ENCODE assay signal across 8 cellular contexts in the genomic region with DNA sequence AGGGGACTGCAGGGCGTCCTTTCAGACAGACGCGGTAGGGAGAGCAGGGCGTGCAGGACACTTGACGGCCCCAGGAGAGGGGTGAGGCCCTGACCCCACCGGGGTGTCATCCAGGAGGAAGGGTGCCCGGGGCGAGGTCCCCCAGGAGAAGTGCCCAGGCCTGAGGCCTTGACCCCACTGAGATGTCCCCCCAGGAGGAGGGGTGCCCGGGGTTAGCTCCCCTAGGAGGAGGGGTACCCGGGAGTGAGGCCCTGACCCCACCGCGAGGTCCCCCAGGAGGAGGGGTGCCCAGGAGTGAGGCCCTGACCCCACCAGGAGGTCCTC. TPM values are rescaled to one million over a fixed set of nuclear protein-coding genes. Genes with fewer than 3 reads are reported as not detected.
A peak's percentile ranks its signal among the peaks of the same experiment; 100 is the strongest.
DNase-seq lines count a peak whose midpoint lies in the region; ATAC-seq and TF ChIP-seq lines count a peak whose summit lies in the region.

No MANE protein-coding gene starts in this region.

- peak overlapping the region; percentile 62 for H3K27ac ChIP-seq in WERI-Rb-1
- peak overlapping the region; percentile 23 to 88 (median 85) for H3K27ac ChIP-seq in gastroesophageal sphincter
- peak overlapping the region; percentile 67 for H3K27ac ChIP-seq in skeletal muscle tissue (ENCODE audit: low read depth, low read length)

- ATAC-seq in gastroesophageal sphincter = no peak
- no peak for ATAC-seq in GM21528 (IDR thresholded peaks at IDR 0.05; ENCODE audit: low FRiP score, unreplicated experiment)
- ATAC-seq in HG03457 (IDR thresholded peaks at IDR 0.05; ENCODE audit: unreplicated experiment) = no peak

- TF ChIP-seq POLR2A in gastroesophageal sphincter (IDR thresholded peaks at IDR 0.05) = no peak

- peak overlapping the region; percentile 67 to 94 (median 91) for H3K9ac ChIP-seq in skeletal muscle tissue (ENCODE audit: low read depth in 1 of 3, low read length in 3 of 3)

- H3K4me3 ChIP-seq in H7 (ENCODE audit: insufficient read depth, low read depth, low read length) (peak overlapping the region; percentile 48), WERI-Rb-1 (ENCODE audit: low read depth, low read length) (peak overlapping the region; percentile 37), gastroesophageal sphincter (peak overlapping the region; percentile 1 to 76), skeletal muscle tissue (ENCODE audit: low read length in 3 of 3) (peak overlapping the region; percentile 62 to 86 (median 75))

- TF ChIP-seq CTCF in WERI-Rb-1 (IDR thresholded peaks at IDR 0.05; ENCODE audit: low read depth, low read length) (no peak), gastroesophageal sphincter (IDR thresholded peaks at IDR 0.05) (no peak)

- peaks cover 0 to 40% (median 13%) of the 10 kb centered on the region in 3 donors for H3K4me1 ChIP-seq in gastroesophageal sphincter
- H3K4me1 ChIP-seq in skeletal muscle tissue (ENCODE audit: control insufficient read depth in 3 of 3, insufficient read depth in 3 of 3, low read length in 3 of 3) = peaks cover 14 to 37% (median 33%) of the 10 kb centered on the region in 3 donors

- DNase-seq in H7 (no peak), WERI-Rb-1 (no peak), HT-29 (ENCODE audit: low spot score) (no peak), NCI-H526 (lab: John Stamatoyannopoulos, UW) (no peak)

- no peak for TF ChIP-seq EP300 in gastroesophageal sphincter (IDR thresholded peaks at IDR 0.05)

- H3K27me3 ChIP-seq in H7 (ENCODE audit: control insufficient read depth, insufficient read depth, low read length) (no peaks in the 10 kb centered on the region), WERI-Rb-1 (ENCODE audit: insufficient read depth, low read depth, severe bottlenecking) (no peaks in the 10 kb centered on the region), gastroesophageal sphincter (no peaks in the 10 kb centered on the region), skeletal muscle tissue (ENCODE audit: control insufficient read depth in 3 of 3, insufficient read depth in 3 of 3, low read length in 3 of 3) (no peaks in the 10 kb centered on the region)

- WGBS in gastroesophageal sphincter (ENCODE audit: low coverage in 1 of 2), 2 donors = 13 to 33% methylated on average over 3 of the region's 12 CpGs

- no peaks in the 10 kb centered on the region for H3K9me3 ChIP-seq in WERI-Rb-1 (ENCODE audit: severe bottlenecking)
- no peaks in the 10 kb centered on the region for H3K9me3 ChIP-seq in gastroesophageal sphincter
- H3K9me3 ChIP-seq in skeletal muscle tissue (ENCODE audit: control insufficient read depth in 3 of 3, low read length in 3 of 3) = no peaks in the 10 kb centered on the region

- H3K36me3 ChIP-seq in H7 (replicated peaks; ENCODE audit: control insufficient read depth, insufficient read depth, low read length) (no peaks in the 10 kb centered on the region), WERI-Rb-1 (no peaks in the 10 kb centered on the region), gastroesophageal sphincter (no peaks in the 10 kb centered on the region), skeletal muscle tissue (ENCODE audit: control insufficient read depth in 3 of 3, insufficient read depth in 3 of 3, low read length in 3 of 3) (peaks cover 0 to 6% (median 0%) of the 10 kb centered on the region in 3 donors)

RNA-seq across cellular contexts. Expression of gene METRNL, which starts 27.2 kb away (rescaled TPM):
- 26.6 and 32.0 TPM in 2 replicates for total RNA-seq in H7 (2014; rRNA removed; shearing (Covaris generic))
- total RNA-seq in gastroesophageal sphincter = 10 to 100 TPM; 41.1 to 82.6 (median 66.3) TPM
- total RNA-seq in skeletal muscle tissue = 31.3 TPM
- 143 and 203 TPM in 2 replicates for total RNA-seq in HT-29 (2014; rRNA removed; shearing (Covaris generic))
